Comparison of ENCODE assay signal across 8 cellular contexts in the genomic region with DNA sequence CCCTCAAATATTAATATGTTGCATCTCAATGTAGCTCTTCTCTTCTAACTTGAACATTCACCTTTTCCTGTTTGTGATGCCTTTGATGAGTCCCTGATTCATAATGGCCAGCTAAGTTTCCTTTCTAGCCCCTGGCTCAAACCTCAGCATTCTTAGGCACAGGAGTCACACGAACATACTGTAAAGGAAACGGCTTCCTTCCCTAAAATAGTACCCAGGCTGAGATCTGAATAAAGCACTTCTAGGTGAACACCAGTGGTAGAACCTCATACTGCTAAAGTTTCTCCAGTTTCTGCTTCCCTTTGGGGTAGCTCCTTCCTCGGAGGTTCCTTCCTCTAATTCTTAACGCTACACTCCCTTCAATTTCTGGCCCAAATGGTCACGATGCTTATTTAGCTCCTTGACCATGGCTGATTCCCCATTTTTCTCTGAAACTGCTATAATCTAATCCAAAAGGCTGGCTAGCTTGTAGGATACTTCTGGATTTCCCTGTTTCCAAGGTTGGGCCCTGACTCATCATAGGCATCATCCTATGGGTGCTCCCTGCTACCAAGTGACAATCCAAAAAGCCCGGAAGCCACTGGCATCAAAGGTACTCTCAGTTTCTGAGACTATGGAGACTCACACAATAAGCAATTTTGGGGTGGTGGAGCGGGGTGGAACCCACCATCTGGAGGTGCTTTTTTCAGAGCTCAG. TPM values are rescaled to one million over a fixed set of nuclear protein-coding genes. Genes with fewer than 3 reads are reported as not detected.
A peak's percentile ranks its signal among the peaks of the same experiment; 100 is the strongest.
DNase-seq lines count a peak whose midpoint lies in the region; ATAC-seq and TF ChIP-seq lines count a peak whose summit lies in the region.

No MANE protein-coding gene starts in this region.

- WGBS in endodermal cell (ENCODE audit: insufficient coverage in 1 of 2, insufficient read length in 1 of 2), 2 experiments = 93 to 95% methylated on average over 6 to 7 of the region's 7 CpGs

- H3K27ac Mint-ChIP-seq in dendritic cell treated with granulocyte-macrophage colony-stimulating factor and Interleukin-4, amounts not matched to agents 40 ng/mL and 50 ng/mL, for 4 days = peak overlapping the region; percentile 98
- H3K27ac Mint-ChIP-seq in progenitor cell of endocrine pancreas (peak overlapping the region; percentile 59), endodermal cell (no peak overlapping the region)

- CTCF ChIA-PET in OCI-LY7 (lab: Charles Lee; ENCODE audit: unreplicated experiment) = no interaction called here

- peak overlapping the region; percentile 20 for H3K4me3 Mint-ChIP-seq in dendritic cell treated with granulocyte-macrophage colony-stimulating factor and Interleukin-4, amounts not matched to agents 40 ng/mL and 50 ng/mL, for 4 days
- peak overlapping the region; percentile 54 for H3K4me3 Mint-ChIP-seq in progenitor cell of endocrine pancreas (ENCODE audit: low read depth)
- no peak overlapping the region for H3K4me3 Mint-ChIP-seq in endodermal cell

- H3K27me3 Mint-ChIP-seq in dendritic cell treated with granulocyte-macrophage colony-stimulating factor and Interleukin-4, amounts not matched to agents 40 ng/mL and 50 ng/mL, for 4 days = no peaks in the 10 kb centered on the region
- no peaks in the 10 kb centered on the region for H3K27me3 Mint-ChIP-seq in progenitor cell of endocrine pancreas
- H3K27me3 Mint-ChIP-seq in endodermal cell (ENCODE audit: insufficient read depth) = no peaks in the 10 kb centered on the region

- peaks cover 48% of the 10 kb centered on the region for H3K79me2 ChIP-seq in OCI-LY7 (ENCODE audit: insufficient read depth, low read depth, low read length)

- no peaks in the 10 kb centered on the region for H4K20me1 ChIP-seq in OCI-LY7 (ENCODE audit: insufficient read depth, low read length)

- TF ChIP-seq CTCF in OCI-LY7 (conservative IDR thresholded peaks at IDR 0.05; ENCODE audit: low read length) (no peak), progenitor cell of endocrine pancreas (IDR thresholded peaks at IDR 0.05; ENCODE audit: unreplicated experiment) (no peak), endodermal cell (conservative IDR thresholded peaks at IDR 0.05) (no peak)

- H3K27ac ChIP-seq in OCI-LY7 (ENCODE audit: low read depth, low read length, poor library complexity, severe bottlenecking) (no peak overlapping the region), endodermal cell (ENCODE audit: low read depth, low read length) (no peak overlapping the region)

- H3K4me2 ChIP-seq in OCI-LY7 (ENCODE audit: low read length) = peak overlapping the region; percentile 94

- no peak overlapping the region for H3K9ac ChIP-seq in endodermal cell (ENCODE audit: extremely low read depth, low read length, poor library complexity, severe bottlenecking)

- no peaks in the 10 kb centered on the region for H3K27me3 ChIP-seq in endodermal cell (ENCODE audit: control insufficient read depth, insufficient read depth, low read length, poor library complexity, severe bottlenecking)

- ATAC-seq in HG03520 (IDR thresholded peaks at IDR 0.05; ENCODE audit: unreplicated experiment) = no peak

- intact Hi-C loops in OCI-LY7 (cut with micrococcal nuclease; ENCODE audit: unreplicated experiment) = loop anchor here (10.0 kb wide), 1 partner anchor 819 kb away; a partner anchor contains a TSS
- intact Hi-C loops in dendritic cell treated with granulocyte-macrophage colony-stimulating factor and Interleukin-4, amounts not matched to agents 40 ng/mL and 50 ng/mL, for 4 days (cut with micrococcal nuclease) = no loop called here

- peak; percentile 92 for DNase-seq in EH (ENCODE audit: low read depth)
- no peak for DNase-seq in OCI-LY7 (ENCODE audit: low spot score)
- no peak for DNase-seq in progenitor cell of endocrine pancreas (ENCODE audit: low spot score, unreplicated experiment)
- DNase-seq in endodermal cell = no peak
- no peak for DNase-seq in NCI-H2107 (lab: John Stamatoyannopoulos, UW)
- no peak for DNase-seq in NCI-H2081 treated with DMSO at 0.1 percent for 48 hours (lab: John Stamatoyannopoulos, UW)

- H3K36me3 Mint-ChIP-seq in dendritic cell treated with granulocyte-macrophage colony-stimulating factor and Interleukin-4, amounts not matched to agents 40 ng/mL and 50 ng/mL, for 4 days (ENCODE audit: low read depth) = peaks cover 61% of the 10 kb centered on the region
- H3K36me3 Mint-ChIP-seq in progenitor cell of endocrine pancreas (ENCODE audit: insufficient read depth) (peaks cover 25% of the 10 kb centered on the region), endodermal cell (ENCODE audit: low read depth) (peaks cover 26% of the 10 kb centered on the region)

- no TSS peak for BruUV-seq in OCI-LY7 (replicated peaks; lab: Mats Ljungman, UMichigan)

- H3K9me3 Mint-ChIP-seq in dendritic cell treated with granulocyte-macrophage colony-stimulating factor and Interleukin-4, amounts not matched to agents 40 ng/mL and 50 ng/mL, for 4 days = no peaks in the 10 kb centered on the region
- no peaks in the 10 kb centered on the region for H3K9me3 Mint-ChIP-seq in progenitor cell of endocrine pancreas (ENCODE audit: low read depth)
- H3K9me3 Mint-ChIP-seq in endodermal cell = no peaks in the 10 kb centered on the region

- H3K9me3 ChIP-seq in OCI-LY7 (ENCODE audit: low read length) (no peaks in the 10 kb centered on the region), endodermal cell (ENCODE audit: control insufficient read depth, low read length) (no peaks in the 10 kb centered on the region)

- H3K4me3 ChIP-seq in OCI-LY7 (ENCODE audit: low read depth, low read length, poor library complexity, severe bottlenecking) (peak overlapping the region; percentile 81), endodermal cell (ENCODE audit: low read length) (no peak overlapping the region)

- POLR2A ChIA-PET in OCI-LY7 (lab: Charles Lee) = interaction anchor here (0.7 to 1.3 kb wide), 5 partner anchors 9 to 180 kb away, joined by 3 to 9 read pairs (median 5); no protein-coding TSS in a partner anchor

- H3K4me1 ChIP-seq in OCI-LY7 (ENCODE audit: insufficient read depth, low read length, poor library complexity, severe bottlenecking) (peaks cover 23% of the 10 kb centered on the region), endodermal cell (ENCODE audit: control insufficient read depth, insufficient read depth, low read length) (peaks cover 11% of the 10 kb centered on the region)

- peaks cover 46% of the 10 kb centered on the region for H3K4me1 Mint-ChIP-seq in dendritic cell treated with granulocyte-macrophage colony-stimulating factor and Interleukin-4, amounts not matched to agents 40 ng/mL and 50 ng/mL, for 4 days (ENCODE audit: low read depth)
- H3K4me1 Mint-ChIP-seq in progenitor cell of endocrine pancreas (ENCODE audit: low read depth) = peaks cover 29% of the 10 kb centered on the region
- peaks cover 19% of the 10 kb centered on the region for H3K4me1 Mint-ChIP-seq in endodermal cell

- H2AFZ ChIP-seq in OCI-LY7 (ENCODE audit: low read length) = no peak overlapping the region

- no peaks in the 10 kb centered on the region for H3K9me2 ChIP-seq in OCI-LY7 (ENCODE audit: insufficient read depth, low read length)

- H3K36me3 ChIP-seq in OCI-LY7 (ENCODE audit: insufficient read depth, low read length) = peaks cover 65% of the 10 kb centered on the region
- H3K36me3 ChIP-seq in endodermal cell (ENCODE audit: control insufficient read depth, insufficient read depth, low read length) = peaks cover 49% of the 10 kb centered on the region

RNA-seq across cellular contexts. Expression of a gene that starts 2.4 kb away (rescaled TPM):
- 29.8 and 57.8 TPM in 2 replicates for total RNA-seq in OCI-LY7 (2014; rRNA removed; shearing (Covaris generic))
- 48.1 and 50.6 TPM in 2 replicates for total RNA-seq in OCI-LY7 (2022)
- total RNA-seq in progenitor cell of endocrine pancreas = 63.9 and 67.0 TPM in 2 replicates
- 10 to 100 TPM; 28.6 to 29.3 TPM for total RNA-seq in endodermal cell
- polyA plus RNA-seq in endodermal cell (2013, experiment 1 of 2) = 86.7 TPM
- 81.0 TPM for polyA plus RNA-seq in endodermal cell (2013, experiment 2 of 2)

RNA-seq across cellular contexts. Expression of a gene that starts 2.5 kb away (rescaled TPM):
- 21.1 and 45.7 TPM in 2 replicates for total RNA-seq in OCI-LY7 (2014; rRNA removed; shearing (Covaris generic))
- total RNA-seq in OCI-LY7 (2022) (42.8 and 49.0 TPM in 2 replicates), progenitor cell of endocrine pancreas (24.7 and 25.7 TPM in 2 replicates), endodermal cell (10 to 100 TPM; 21.2 to 33.0 TPM)
- 28.7 TPM for polyA plus RNA-seq in endodermal cell (2013, experiment 1 of 2)
- 30.2 TPM for polyA plus RNA-seq in endodermal cell (2013, experiment 2 of 2)
